8 cellular contexts compared by ENCODE assay signal in the genomic region with DNA sequence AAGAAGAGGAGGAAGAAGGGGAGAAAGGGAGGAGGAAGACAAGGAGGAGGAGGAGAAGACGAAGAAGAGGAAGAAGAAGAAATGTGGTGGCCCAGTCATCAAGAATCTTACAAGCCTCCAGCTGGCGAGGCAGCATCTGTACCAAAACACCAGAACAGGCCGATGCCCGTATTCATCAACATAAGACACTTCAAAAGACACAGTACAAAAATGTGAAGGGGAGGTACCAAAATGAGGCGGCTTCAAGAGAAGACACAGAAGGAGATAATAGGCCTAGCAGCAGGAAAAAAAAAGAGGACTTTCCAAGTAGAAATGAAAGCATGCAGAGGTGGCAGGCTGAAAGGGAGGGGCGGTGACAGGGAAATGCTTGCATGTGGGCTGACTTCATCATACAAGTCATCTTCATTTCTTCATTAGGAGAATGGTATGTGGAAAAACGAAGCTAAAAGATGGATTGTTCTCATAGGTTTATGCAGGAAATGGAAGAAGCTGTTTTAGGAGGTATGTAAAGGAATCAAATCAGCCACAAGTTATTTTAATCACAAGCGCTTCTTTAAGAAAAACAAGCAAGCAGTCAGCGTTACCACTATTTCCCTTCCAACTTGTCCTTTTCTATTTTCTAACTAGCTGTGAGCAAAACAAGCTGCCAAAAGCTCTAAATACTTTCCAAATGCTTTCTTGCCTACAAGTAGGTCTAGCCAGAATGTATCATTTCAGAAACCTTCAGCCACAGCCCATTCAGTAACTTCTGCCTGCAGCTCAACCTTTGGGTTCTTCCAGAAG.
A peak's percentile ranks its signal among the peaks of the same experiment; 100 is the strongest.
DNase-seq lines count a peak whose midpoint lies in the region; ATAC-seq, FAIRE-seq and TF ChIP-seq lines count a peak whose summit lies in the region.

No MANE protein-coding gene starts in this region.

- intact Hi-C loops in Calu3 (cut with micrococcal nuclease; ENCODE audit: unreplicated experiment), result no loop called here

- ATAC-seq in activated T-cell treated with anti-CD3 and anti-CD28 coated beads, Interleukin-2, amount 50 U/mL, for 4 hours, result peak; percentile 91 to 92
- peak; percentile 20 for ATAC-seq in foreskin keratinocyte

- H3K4me1 ChIP-seq in foreskin keratinocyte, result peaks cover 8% of the 10 kb centered on the region

- peaks cover 17% of the 10 kb centered on the region for H3K36me3 Mint-ChIP-seq in activated T-cell treated with anti-CD3 and anti-CD28 coated beads, Interleukin-2, amount 50 U/mL, for 4 hours (ENCODE audit: insufficient read depth)
- peaks cover 6% of the 10 kb centered on the region for H3K36me3 Mint-ChIP-seq in Calu3 (ENCODE audit: insufficient read depth, unreplicated experiment)

- no peak for TF ChIP-seq CTCF in foreskin keratinocyte (conservative IDR thresholded peaks at IDR 0.05)
- no peak for TF ChIP-seq CTCF in Calu3 (IDR thresholded peaks at IDR 0.05; ENCODE audit: unreplicated experiment)

- H3K27ac ChIP-seq in foreskin keratinocyte, result no peak overlapping the region

- CTCF ChIA-PET in Calu3 (lab: Charles Lee), result no interaction called here

- H3K27me3 ChIP-seq in foreskin keratinocyte, result no peaks in the 10 kb centered on the region

- DNase-seq in GM19239 (ENCODE audit: insufficient read length, low spot score), result no peak
- DNase-seq in activated T-cell treated with anti-CD3 and anti-CD28 coated beads, Interleukin-2, amount 50 U/mL, for 4 hours, result peak; percentile 41
- DNase-seq in foreskin keratinocyte, result peak in 1 of 2 donors; percentile 60
- peak; percentile 30 for DNase-seq in skeletal muscle cell (ENCODE audit: low read depth)
- no peak for DNase-seq in Calu3
- DNase-seq in COR-L47 (lab: John Stamatoyannopoulos, UW), result no peak
- DNase-seq in HT-29 (ENCODE audit: low spot score), result no peak
- DNase-seq in NCI-H2029 (lab: John Stamatoyannopoulos, UW), result no peak

- no peak overlapping the region for H3K27ac Mint-ChIP-seq in Calu3 (ENCODE audit: unreplicated experiment)

- H3K4me3 Mint-ChIP-seq in activated T-cell treated with anti-CD3 and anti-CD28 coated beads, Interleukin-2, amount 50 U/mL, for 4 hours, result peak overlapping the region; percentile 67
- no peak overlapping the region for H3K4me3 Mint-ChIP-seq in Calu3 (ENCODE audit: low read depth, unreplicated experiment)

- H3K9me3 Mint-ChIP-seq in activated T-cell treated with anti-CD3 and anti-CD28 coated beads, Interleukin-2, amount 50 U/mL, for 4 hours, result no peaks in the 10 kb centered on the region
- H3K9me3 Mint-ChIP-seq in Calu3 (ENCODE audit: low read depth, unreplicated experiment), result no peaks in the 10 kb centered on the region

- peak overlapping the region; percentile 14 for H3K4me3 ChIP-seq in skeletal muscle cell (ENCODE audit: low read depth, low read length)

- peaks cover 45% of the 10 kb centered on the region for H3K4me1 Mint-ChIP-seq in activated T-cell treated with anti-CD3 and anti-CD28 coated beads, Interleukin-2, amount 50 U/mL, for 4 hours (ENCODE audit: low read depth)
- H3K4me1 Mint-ChIP-seq in Calu3 (ENCODE audit: low read depth, unreplicated experiment), result no peaks in the 10 kb centered on the region

- FAIRE-seq in GM19239 (lab: Jason Lieb, UNC), result peak; percentile 88

- H3K27me3 Mint-ChIP-seq in activated T-cell treated with anti-CD3 and anti-CD28 coated beads, Interleukin-2, amount 50 U/mL, for 4 hours (ENCODE audit: low read depth), result no peaks in the 10 kb centered on the region
- no peaks in the 10 kb centered on the region for H3K27me3 Mint-ChIP-seq in Calu3 (ENCODE audit: unreplicated experiment)

- BruUV-seq in Calu3 (replicated peaks; lab: Mats Ljungman, UMichigan), result no TSS peak

Comparison
In these comparisons a context has a peak if more than half of its experiments do, and no peak if none do; other contexts are left out.
1. DNase-seq: peak in activated T-cell treated with anti-CD3 and anti-CD28 coated beads, Interleukin-2, amount 50 U/mL, for 4 hours (single experiment) and skeletal muscle cell (single experiment); none in GM19239 (single experiment), Calu3 (single experiment), COR-L47 (single experiment), HT-29 (single experiment) and NCI-H2029 (single experiment).